2 cellular contexts compared by ENCODE assay signal in genomic region chr14:69616408-69616773, GRCh38.
TF ChIP-seq lines count a peak whose summit lies in the region.

No MANE protein-coding gene starts in this region.

TF ChIP-seq in endothelial cell of umbilical vein, 7 proteins besides CTCF, POLR2A, EP300 and RAD21 (continued from another document):
- TF ChIP-seq MYC (IDR thresholded peaks at IDR 0.05; ENCODE audit: low read depth, low read length) = no peak
- TF ChIP-seq FOS (IDR thresholded peaks at IDR 0.05; ENCODE audit: borderline replicate concordance, insufficient read depth, low read length) = no peak
- TF ChIP-seq MAX (IDR thresholded peaks at IDR 0.05; ENCODE audit: insufficient read depth, insufficient read length) = no peak
- no peak for TF ChIP-seq GATA2 (IDR thresholded peaks at IDR 0.05; ENCODE audit: insufficient read depth, insufficient read length, low read depth, low read length)
- TF ChIP-seq EZH2 (IDR thresholded peaks at IDR 0.05; ENCODE audit: borderline replicate concordance, low read depth, low read length, severe bottlenecking) = no peak
- no peak for TF ChIP-seq POLR2AphosphoS5 (IDR thresholded peaks at IDR 0.05; ENCODE audit: insufficient read depth, low read depth, low read length)

TF ChIP-seq in WTC11, 78 proteins besides CTCF, POLR2A, EP300 and RAD21:
- no peak for TF ChIP-seq ATF6 (CRISPR knock-in tag; IDR thresholded peaks at IDR 0.05)
- TF ChIP-seq ZNF219 (CRISPR knock-in tag; IDR thresholded peaks at IDR 0.05; ENCODE audit: borderline replicate concordance) = no peak
- TF ChIP-seq E2F5 (CRISPR knock-in tag; IDR thresholded peaks at IDR 0.05) = no peak
- no peak for TF ChIP-seq PRDM15 (CRISPR knock-in tag; IDR thresholded peaks at IDR 0.05)
- no peak for TF ChIP-seq ZNF232 (CRISPR knock-in tag; IDR thresholded peaks at IDR 0.05)
- TF ChIP-seq ZMAT4 (CRISPR knock-in tag; IDR thresholded peaks at IDR 0.05) = no peak
- no peak for TF ChIP-seq ZNF138 (CRISPR knock-in tag; conservative IDR thresholded peaks at IDR 0.05)
- TF ChIP-seq FOXP4 (CRISPR knock-in tag; IDR thresholded peaks at IDR 0.05) = no peak
- no peak for TF ChIP-seq ATF3 (CRISPR knock-in tag; conservative IDR thresholded peaks at IDR 0.05)
- TF ChIP-seq ATF1 (CRISPR knock-in tag; IDR thresholded peaks at IDR 0.05) = no peak
- no peak for TF ChIP-seq FOXP1 (CRISPR knock-in tag; IDR thresholded peaks at IDR 0.05; ENCODE audit: borderline replicate concordance)
- no peak for TF ChIP-seq NR2C2 (CRISPR knock-in tag; IDR thresholded peaks at IDR 0.05)
- TF ChIP-seq GRHL2 (CRISPR knock-in tag; IDR thresholded peaks at IDR 0.05; ENCODE audit: insufficient replicate concordance, severe bottlenecking) = no peak
